Comparison of ENCODE assay signal across 8 cellular contexts in the genomic region with DNA sequence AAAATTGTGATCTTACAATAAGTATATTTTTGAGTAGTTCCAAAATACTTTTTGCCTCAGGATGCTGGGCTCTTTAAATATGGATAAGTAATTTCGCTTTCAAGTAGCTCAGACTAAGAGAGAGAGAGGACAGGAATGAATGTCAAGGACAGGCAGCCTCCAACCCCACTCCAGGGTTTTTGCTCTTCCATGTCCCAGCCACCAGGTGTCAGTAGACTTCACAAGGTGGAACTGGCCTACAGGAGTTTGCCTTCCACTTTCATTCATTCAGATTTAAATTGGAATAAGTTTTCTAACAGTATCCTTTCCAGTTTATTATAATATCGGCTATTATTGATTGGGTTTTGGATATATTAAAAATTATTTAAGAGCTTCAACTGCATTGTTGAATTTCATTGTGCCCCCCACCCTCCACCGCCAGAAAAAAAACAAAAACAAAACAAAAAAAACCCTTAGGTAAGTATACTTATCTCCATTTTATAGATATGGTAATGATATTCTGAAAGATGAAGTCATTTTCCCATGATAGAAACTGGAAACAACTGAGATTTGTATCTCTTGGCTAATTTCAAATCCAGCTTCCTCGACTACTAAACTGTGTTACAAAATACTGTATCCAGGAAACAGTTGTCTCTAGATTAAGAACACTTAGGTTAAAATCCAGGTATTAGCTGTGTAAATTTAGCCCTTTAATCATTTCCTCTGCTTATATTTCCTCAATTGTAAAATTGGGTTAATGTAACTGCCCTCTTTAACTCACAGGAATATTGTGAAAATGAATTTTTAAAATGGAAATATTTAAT.
DNase-seq lines count a peak whose midpoint lies in the region; ATAC-seq and TF ChIP-seq lines count a peak whose summit lies in the region.

No MANE protein-coding gene starts in this region.

- DNase-seq in NCI-H2196 (lab: John Stamatoyannopoulos, UW; ENCODE audit: unreplicated experiment): peak; percentile 55
- DNase-seq in activated CD4-positive, alpha-beta T cell treated with anti-CD3 and anti-CD28 coated beads, Interleukin-2, amount 50 U/mL, for 48 hours: peak; percentile 7 to 15
- DNase-seq in germinal center (ENCODE audit: low spot score): peak; percentile 25
- DNase-seq in pulmonary artery endothelial cell (ENCODE audit: low read depth, low spot score): peak; percentile 4
- no peak for DNase-seq in activated effector memory CD4-positive, alpha-beta T cell treated with anti-CD3 and anti-CD28 coated beads, Interleukin-2, amount 50 U/mL, for 16 hours

- no peaks in the 10 kb centered on the region for H3K9me3 ChIP-seq in DOHH2 (ENCODE audit: control insufficient read depth, insufficient read depth, low read length)

- H3K4me1 ChIP-seq in DOHH2 (ENCODE audit: control insufficient read depth, low read length): no peaks in the 10 kb centered on the region

- no peaks in the 10 kb centered on the region for H3K79me2 ChIP-seq in DOHH2 (ENCODE audit: control insufficient read depth, low read length)

- no peaks in the 10 kb centered on the region for H3K27me3 ChIP-seq in DOHH2 (ENCODE audit: control insufficient read depth, low read length)

- no peak overlapping the region for H3K4me3 ChIP-seq in DOHH2 (ENCODE audit: low read length)

- peak; percentile 75 for TF ChIP-seq CTCF in DOHH2 (IDR thresholded peaks at IDR 0.05; ENCODE audit: low read depth, low read length, poor library complexity, severe bottlenecking)

- no peak overlapping the region for H3K4me2 ChIP-seq in DOHH2 (ENCODE audit: low read length)

- no peaks in the 10 kb centered on the region for H3K36me3 ChIP-seq in DOHH2 (ENCODE audit: control insufficient read depth, low read length)

- no peaks in the 10 kb centered on the region for H3K9me2 ChIP-seq in DOHH2 (replicated peaks; ENCODE audit: control insufficient read depth, low read length)

- peak; percentile 96 for ATAC-seq in GM19395 (IDR thresholded peaks at IDR 0.05; ENCODE audit: unreplicated experiment)
- ATAC-seq in HG03280 (IDR thresholded peaks at IDR 0.05; ENCODE audit: unreplicated experiment): peak; percentile 96

- no peaks in the 10 kb centered on the region for H4K20me1 ChIP-seq in DOHH2 (ENCODE audit: control insufficient read depth, insufficient read depth, low read depth, low read length)

- H3F3A ChIP-seq in DOHH2 (ENCODE audit: control insufficient read depth, insufficient read depth): no peaks in the 10 kb centered on the region

- H3K27ac ChIP-seq in DOHH2 (ENCODE audit: low read depth, low read length): no peak overlapping the region
